Comparison of ENCODE assay signal across 14 cellular contexts in the genomic region with DNA sequence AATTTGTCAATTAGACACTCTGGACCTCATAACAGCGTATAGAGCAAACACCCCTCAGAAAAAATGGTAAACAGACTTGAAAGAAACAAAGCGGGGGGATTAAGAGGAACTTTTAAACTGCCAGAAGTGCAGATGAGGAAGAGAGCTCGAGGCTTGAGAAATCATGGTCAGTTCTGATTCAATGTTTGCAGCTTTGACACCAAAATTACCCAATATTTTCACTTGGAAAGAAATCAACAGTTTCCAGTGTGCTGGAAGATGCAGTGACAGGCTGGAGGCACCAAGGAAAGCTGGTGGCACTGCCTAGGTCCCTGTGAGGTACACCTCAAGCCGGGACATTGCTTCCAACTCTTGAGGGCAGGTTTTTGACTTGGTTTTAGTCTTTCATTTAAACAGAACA.
DNase-seq lines count a peak whose midpoint lies in the region; ATAC-seq and TF ChIP-seq lines count a peak whose summit lies in the region.
"Had no signal": no experiment of that assay in that cellular context is flagged by ENCODE, and none has a peak within 500 bp of the region (broad histone marks: within the 10 kb centered on the region; RNA-seq: fewer than 3 reads in every experiment).

No MANE protein-coding gene starts in this region.

- no peak overlapping the region for H3K27ac Mint-ChIP-seq in GM23338
- H3K27ac Mint-ChIP-seq: CD4-positive, CD25-positive, alpha-beta regulatory T cell had no signal

- peaks cover 3% of the 10 kb centered on the region for H3K27me3 Mint-ChIP-seq in GM23338 (ENCODE audit: insufficient read depth, low read depth, poor library complexity)
- H3K27me3 Mint-ChIP-seq: CD4-positive, CD25-positive, alpha-beta regulatory T cell had no signal

- H3K36me3 Mint-ChIP-seq in GM23338 (ENCODE audit: low read depth): peaks cover 41% of the 10 kb centered on the region
- H3K36me3 Mint-ChIP-seq: CD4-positive, CD25-positive, alpha-beta regulatory T cell had no signal

- H4K20me1 ChIP-seq in BLaER1 treated with 17β-estradiol and CSF1 and Interleukin-3, amounts not matched to agents 10 nM and 100 nM: no peaks in the 10 kb centered on the region
- H4K20me1 ChIP-seq in GM23338 (replicated peaks; ENCODE audit: insufficient read depth): no peaks in the 10 kb centered on the region
- H4K20me1 ChIP-seq in Karpas-422 (ENCODE audit: insufficient read depth, low read depth, low read length): no peaks in the 10 kb centered on the region

- H3K36me3 ChIP-seq in BLaER1 treated with 17β-estradiol and CSF1 and Interleukin-3, amounts not matched to agents 10 nM and 100 nM: no peaks in the 10 kb centered on the region
- H3K36me3 ChIP-seq in GM23338 (ENCODE audit: insufficient read depth) (0 out of 2 replicates have a peak, but pooled peaks cover 12% of the 10 kb centered on the region), endocrine pancreas (ENCODE audit: control insufficient read depth, insufficient read depth, low read length) (no peaks in the 10 kb centered on the region), spleen (no peaks in the 10 kb centered on the region), Karpas-422 (ENCODE audit: insufficient read depth, low read length) (no peaks in the 10 kb centered on the region)

- H3F3A ChIP-seq in GM23338 (replicated peaks; ENCODE audit: low read depth): no peaks in the 10 kb centered on the region

- peak overlapping the region in 5 of 11 experiments; percentile 23 to 61 (median 39); a peak in 8 of 22 replicates for H3K4me2 ChIP-seq in BLaER1 treated with 17β-estradiol and CSF1 and Interleukin-3, amounts not matched to agents 10 nM and 100 nM
- H3K4me2 ChIP-seq in GM23338 (no peak overlapping the region), Karpas-422 (ENCODE audit: low read depth, low read length, poor library complexity, severe bottlenecking) (no peak overlapping the region)

- H3K9me3 ChIP-seq in BLaER1 treated with 17β-estradiol and CSF1 and Interleukin-3, amounts not matched to agents 10 nM and 100 nM (replicated peaks in 1 of 11): peaks cover 6 to 23% (median 13%) of the 10 kb centered on the region in 11 experiments; a peak in 15 of 22 replicates
- no peaks in the 10 kb centered on the region for H3K9me3 ChIP-seq in endocrine pancreas (ENCODE audit: control insufficient read depth, low read length)
- H3K9me3 ChIP-seq in spleen: peaks cover 0 to 11% (median 0%) of the 10 kb centered on the region in 8 donors
- no peaks in the 10 kb centered on the region for H3K9me3 ChIP-seq in Karpas-422 (ENCODE audit: low read length)

- no peak overlapping the region for H3K4me3 Mint-ChIP-seq in GM23338
- H3K4me3 Mint-ChIP-seq: CD4-positive, CD25-positive, alpha-beta regulatory T cell had no signal

- H3K9me2 ChIP-seq in GM23338 (ENCODE audit: insufficient read depth): peaks cover 4% of the 10 kb centered on the region; the same call in 1 of the 2 replicates
- H3K9me2 ChIP-seq in Karpas-422 (replicated peaks; ENCODE audit: insufficient read depth, low read length): no peaks in the 10 kb centered on the region

- H3K27ac ChIP-seq in BLaER1 treated with 17β-estradiol and CSF1 and Interleukin-3, amounts not matched to agents 10 nM and 100 nM: peak overlapping the region in 6 of 11 experiments; percentile 25 to 68 (median 48); a peak in 10 of 22 replicates
- H3K27ac ChIP-seq in GM23338 (ENCODE audit: low read depth) (no peak overlapping the region), spleen (peak overlapping the region in 1 of 8 donors; percentile 28), Karpas-422 (ENCODE audit: low read length) (no peak overlapping the region)

- peak overlapping the region in 1 of 11 experiments; percentile 19; a peak in 1 of 22 replicates for H3K9ac ChIP-seq in BLaER1 treated with 17β-estradiol and CSF1 and Interleukin-3, amounts not matched to agents 10 nM and 100 nM
- H3K9ac ChIP-seq in endocrine pancreas (ENCODE audit: control insufficient read depth, insufficient read depth, low read length) (no peak overlapping the region), Karpas-422 (ENCODE audit: low read length) (no peak overlapping the region)

- peaks cover 0 to 37% (median 0%) of the 10 kb centered on the region in 10 experiments; a peak in 6 of 20 replicates for H3K4me1 ChIP-seq in BLaER1 treated with 17β-estradiol and CSF1 and Interleukin-3, amounts not matched to agents 10 nM and 100 nM
- no peaks in the 10 kb centered on the region for H3K4me1 ChIP-seq in GM23338 (ENCODE audit: insufficient read depth)
- no peaks in the 10 kb centered on the region for H3K4me1 ChIP-seq in endocrine pancreas (ENCODE audit: control insufficient read depth, insufficient read depth, low read length)
- H3K4me1 ChIP-seq in spleen: no peaks in the 10 kb centered on the region
- H3K4me1 ChIP-seq in Karpas-422 (ENCODE audit: low read length): no peaks in the 10 kb centered on the region

- H2AFZ ChIP-seq in GM23338: 0 out of 2 replicates have a peak overlapping the region, but pooled peaks have one; percentile 43
- no peak overlapping the region for H2AFZ ChIP-seq in Karpas-422 (ENCODE audit: low read length)

- intact Hi-C loops in spleen (cut with DNase I; ENCODE audit: low total_unique reads): no loop called here

- no peak for TF ChIP-seq CTCF in GM23338 (conservative IDR thresholded peaks at IDR 0.05; ENCODE audit: low read depth in 2 of 2)
- TF ChIP-seq CTCF in spleen (IDR thresholded peaks at IDR 0.05 in 8 of 11, conservative IDR thresholded peaks at IDR 0.05 in 3 of 11): no peak

- WGBS in spleen, 5 donors: 35 to 39% (median 38%) methylated on average over 4 of the region's 4 CpGs

- no peak for TF ChIP-seq POLR2A in spleen (IDR thresholded peaks at IDR 0.05)

- H3K4me1 Mint-ChIP-seq in GM23338: no peaks in the 10 kb centered on the region; the same call in 2 of the 3 replicates
- H3K4me1 Mint-ChIP-seq: CD4-positive, CD25-positive, alpha-beta regulatory T cell had no signal

- H3K9me3 Mint-ChIP-seq in GM23338: peaks cover 46% of the 10 kb centered on the region

- no peak for ATAC-seq in GM23338
- ATAC-seq in GM19467 (IDR thresholded peaks at IDR 0.05; ENCODE audit: unreplicated experiment): no peak

- H3K4me3 ChIP-seq in BLaER1 treated with 17β-estradiol and CSF1 and Interleukin-3, amounts not matched to agents 10 nM and 100 nM: no peak overlapping the region
- H3K4me3 ChIP-seq in GM23338 (no peak overlapping the region), endocrine pancreas (ENCODE audit: control insufficient read depth, insufficient read depth, low read length) (peak overlapping the region; percentile 60), spleen (no peak overlapping the region), Karpas-422 (ENCODE audit: low read length) (no peak overlapping the region)

- DNase-seq in GM23338 (ENCODE audit: low spot score) (no peak), NOMO-1 (lab: John Stamatoyannopoulos, UW; ENCODE audit: unreplicated experiment in 2 of 2) (peak; percentile 56 to 89), spleen (no peak), Karpas-422 (no peak)
- DNase-seq: CD4-positive, CD25-positive, alpha-beta regulatory T cell; HCEC 1CT; NCI-H1092 treated with DMSO at 0.1 percent for 48 hours; NCI-H345; NCI-H526 treated with DMSO at 0.1 percent for 48 hours; SHP77 treated with DMSO at 0.1 percent for 48 hours; SW 1271 had no signal

- H3K79me2 ChIP-seq in GM23338 (replicated peaks; ENCODE audit: insufficient read depth) (no peaks in the 10 kb centered on the region), Karpas-422 (ENCODE audit: low read length) (no peaks in the 10 kb centered on the region)

- no peaks in the 10 kb centered on the region for H3K27me3 ChIP-seq in BLaER1 treated with 17β-estradiol and CSF1 and Interleukin-3, amounts not matched to agents 10 nM and 100 nM
- no peaks in the 10 kb centered on the region for H3K27me3 ChIP-seq in GM23338 (ENCODE audit: insufficient read depth)
- H3K27me3 ChIP-seq in endocrine pancreas (ENCODE audit: control insufficient read depth, insufficient read depth, low read length): no peaks in the 10 kb centered on the region
- H3K27me3 ChIP-seq in spleen (replicated peaks in 1 of 7): no peaks in the 10 kb centered on the region
- no peaks in the 10 kb centered on the region for H3K27me3 ChIP-seq in Karpas-422 (ENCODE audit: low read length)

TF ChIP-seq in GM23338, 12 proteins besides CTCF, POLR2A, EP300 and RAD21 (continues in another document):
- TF ChIP-seq EZH2phosphoT487 (IDR thresholded peaks at IDR 0.05; ENCODE audit: unreplicated experiment) (no peak), CREB1 (CRISPR knock-in tag; IDR thresholded peaks at IDR 0.05; ENCODE audit: low read depth) (no peak), EZH2 (IDR thresholded peaks at IDR 0.05; ENCODE audit: low read depth, unreplicated experiment) (no peak), ZNF114 (CRISPR knock-in tag; IDR thresholded peaks at IDR 0.05) (no peak)
- TF ChIP-seq, protein P1, sequence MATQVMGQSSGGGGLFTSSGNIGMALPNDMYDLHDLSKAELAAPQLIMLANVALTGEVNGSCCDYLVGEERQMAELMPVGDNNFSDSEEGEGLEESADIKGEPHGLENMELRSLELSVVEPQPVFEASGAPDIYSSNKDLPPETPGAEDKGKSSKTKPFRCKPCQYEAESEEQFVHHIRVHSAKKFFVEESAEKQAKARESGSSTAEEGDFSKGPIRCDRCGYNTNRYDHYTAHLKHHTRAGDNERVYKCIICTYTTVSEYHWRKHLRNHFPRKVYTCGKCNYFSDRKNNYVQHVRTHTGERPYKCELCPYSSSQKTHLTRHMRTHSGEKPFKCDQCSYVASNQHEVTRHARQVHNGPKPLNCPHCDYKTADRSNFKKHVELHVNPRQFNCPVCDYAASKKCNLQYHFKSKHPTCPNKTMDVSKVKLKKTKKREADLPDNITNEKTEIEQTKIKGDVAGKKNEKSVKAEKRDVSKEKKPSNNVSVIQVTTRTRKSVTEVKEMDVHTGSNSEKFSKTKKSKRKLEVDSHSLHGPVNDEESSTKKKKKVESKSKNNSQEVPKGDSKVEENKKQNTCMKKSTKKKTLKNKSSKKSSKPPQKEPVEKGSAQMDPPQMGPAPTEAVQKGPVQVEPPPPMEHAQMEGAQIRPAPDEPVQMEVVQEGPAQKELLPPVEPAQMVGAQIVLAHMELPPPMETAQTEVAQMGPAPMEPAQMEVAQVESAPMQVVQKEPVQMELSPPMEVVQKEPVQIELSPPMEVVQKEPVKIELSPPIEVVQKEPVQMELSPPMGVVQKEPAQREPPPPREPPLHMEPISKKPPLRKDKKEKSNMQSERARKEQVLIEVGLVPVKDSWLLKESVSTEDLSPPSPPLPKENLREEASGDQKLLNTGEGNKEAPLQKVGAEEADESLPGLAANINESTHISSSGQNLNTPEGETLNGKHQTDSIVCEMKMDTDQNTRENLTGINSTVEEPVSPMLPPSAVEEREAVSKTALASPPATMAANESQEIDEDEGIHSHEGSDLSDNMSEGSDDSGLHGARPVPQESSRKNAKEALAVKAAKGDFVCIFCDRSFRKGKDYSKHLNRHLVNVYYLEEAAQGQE (IDR thresholded peaks at IDR 0.05; ENCODE audit: unreplicated experiment): no peak

Comparison
In these comparisons a context has a peak if more than half of its experiments do, and no peak if none do; other contexts are left out.
1. H3K27ac ChIP-seq: peak in BLaER1 treated with 17β-estradiol and CSF1 and Interleukin-3, amounts not matched to agents 10 nM and 100 nM (6 of 11); none in GM23338 (single experiment) and Karpas-422 (single experiment).
2. DNase-seq: peak in NOMO-1 (2 of 2); none in GM23338 (single experiment), spleen (single experiment) and Karpas-422 (single experiment).